ENCODE assay signal across 8 cellular contexts in genomic region chr14:94026886-94027469, GRCh38. TPM values are rescaled to one million over a fixed set of nuclear protein-coding genes. Genes with fewer than 3 reads are reported as not detected.
DNase-seq lines count a peak whose midpoint lies in the region; ATAC-seq, FAIRE-seq and TF ChIP-seq lines count a peak whose summit lies in the region.

No MANE protein-coding gene starts in this region.

- H3K4me3 ChIP-seq in ascending aorta, result peak overlapping the region; percentile 79 to 89
- H3K4me3 ChIP-seq in HepG2 (replicated peaks in 1 of 3; ENCODE audit: insufficient read depth in 1 of 3, low read depth in 2 of 3, low read length in 3 of 3), result peak overlapping the region; percentile 58 to 71 (median 68)
- H3K4me3 ChIP-seq in suprapubic skin, result peak overlapping the region; percentile 69

- no peaks in the 10 kb centered on the region for H3K27me3 Mint-ChIP-seq in activated CD4-positive, alpha-beta T cell treated with anti-CD3 and anti-CD28 coated beads for 36 hours

- no peak for DNase-seq in activated CD4-positive, alpha-beta T cell treated with anti-CD3 and anti-CD28 coated beads for 36 hours
- DNase-seq in activated CD4-positive, alpha-beta T cell treated with anti-CD3 and anti-CD28 coated beads, Interleukin-2, amount 50 U/mL, for 4 hours, result no peak
- DNase-seq in ascending aorta (ENCODE audit: low spot score in 2 of 2) (no peak), HepG2 (ENCODE audit: low spot score) (no peak), suprapubic skin (ENCODE audit: low spot score in 2 of 2) (no peak), KG1 (lab: John Stamatoyannopoulos, UW) (no peak), SHP77 (lab: John Stamatoyannopoulos, UW) (no peak), kidney tubule cell (ENCODE audit: low spot score) (no peak)

- H3K9me3 ChIP-seq in ascending aorta, result no peaks in the 10 kb centered on the region
- no peaks in the 10 kb centered on the region for H3K9me3 ChIP-seq in HepG2 (ENCODE audit: low read length)
- no peaks in the 10 kb centered on the region for H3K9me3 ChIP-seq in suprapubic skin

- ATAC-seq in activated CD4-positive, alpha-beta T cell treated with anti-CD3 and anti-CD28 coated beads for 36 hours, result no peak
- no peak for ATAC-seq in HepG2

- peak overlapping the region; percentile 37 for H3K4me3 Mint-ChIP-seq in activated CD4-positive, alpha-beta T cell treated with anti-CD3 and anti-CD28 coated beads for 36 hours

- peak overlapping the region; percentile 73 for H3K4me2 ChIP-seq in HepG2 (ENCODE audit: low read depth, low read length)

- H3K27me3 ChIP-seq in ascending aorta (no peaks in the 10 kb centered on the region), HepG2 (ENCODE audit: control insufficient read depth in 1 of 2, insufficient read depth in 2 of 2, low read length in 2 of 2) (no peaks in the 10 kb centered on the region), suprapubic skin (no peaks in the 10 kb centered on the region)

- TF ChIP-seq RAD21 in HepG2 (CRISPR knock-in tag; IDR thresholded peaks at IDR 0.05), result no peak

- FAIRE-seq in HepG2 (lab: Jason Lieb, UNC), result no peak

- 45% methylated on average over 8 of the region's 17 CpGs for WGBS in HepG2 (ENCODE audit: low lambda C conversion rate)
- WGBS in suprapubic skin, result 94% methylated on average over 3 of the region's 17 CpGs

- peak overlapping the region; percentile 61; the same call in 1 of the 2 replicates for H3K9ac ChIP-seq in HepG2 (ENCODE audit: insufficient read depth, low read depth, low read length)

- no peaks in the 10 kb centered on the region for H3K36me3 Mint-ChIP-seq in activated CD4-positive, alpha-beta T cell treated with anti-CD3 and anti-CD28 coated beads for 36 hours (ENCODE audit: low read depth)

- no TSS peak for BruUV-seq in HepG2 (replicated peaks; lab: Mats Ljungman, UMichigan)

- CTCF ChIA-PET in activated CD4-positive, alpha-beta T cell treated with anti-CD3 and anti-CD28 coated beads for 36 hours (lab: Charles Lee), result interaction anchor here (1.2 to 2.5 kb wide), 4 partner anchors 9 to 87 kb away, joined by 3 to 25 read pairs (median 6); no protein-coding TSS in a partner anchor
- CTCF ChIA-PET in HepG2 (lab: Yijun Ruan, JAX; ENCODE audit: low intra/inter-chr PET ratio, low total read pairs), result no interaction called here

- H3K79me2 ChIP-seq in HepG2 (ENCODE audit: insufficient read depth, low read length), result peaks cover 2% of the 10 kb centered on the region

- no peak overlapping the region for H3K27ac Mint-ChIP-seq in activated CD4-positive, alpha-beta T cell treated with anti-CD3 and anti-CD28 coated beads for 36 hours

- in situ Hi-C loops in HepG2 (cut with HindIII; ENCODE audit: extremely low pct_ligation_motif_present, low pct_unique_long_range_greater_than_20kb), result no loop called here

- no peak for TF ChIP-seq EP300 in HepG2 (IDR thresholded peaks at IDR 0.05; ENCODE audit: low read depth in 2 of 2, low read length in 2 of 2)
- TF ChIP-seq EP300 in HepG2 (CRISPR knock-in tag; IDR thresholded peaks at IDR 0.05; ENCODE audit: borderline replicate concordance), result no peak
- no peak for TF ChIP-seq EP300 in suprapubic skin (IDR thresholded peaks at IDR 0.05)

- intact Hi-C loops in activated CD4-positive, alpha-beta T cell treated with anti-CD3 and anti-CD28 coated beads for 36 hours (cut with DNase I, micrococcal nuclease), result loop anchor here (1.0 to 2.0 kb wide), 7 partner anchors 49 to 154 kb away; partner anchors contain the start of genes DDX24 (in 2 of the 2), IFI27L1 (in 2 of the 2) and PPP4R4 (in 1 of the 2)
- intact Hi-C loops in ascending aorta (cut with DNase I), result loop anchor here (1.0 to 10.0 kb wide), 4 partner anchors 53 to 252 kb away; partner anchors contain the start of genes IFI27L2 and PPP4R4
- intact Hi-C loops in HepG2 (cut with micrococcal nuclease; ENCODE audit: unreplicated experiment), result no loop called here

- POLR2A ChIA-PET in activated CD4-positive, alpha-beta T cell treated with anti-CD3 and anti-CD28 coated beads for 36 hours (lab: Charles Lee), result no interaction called here
- POLR2A ChIA-PET in HepG2 (lab: Yijun Ruan, JAX), result interaction anchor here (1.1 to 1.6 kb wide), 5 partner anchors 9 to 266 kb away, joined by 3 to 7 read pairs (median 4); partner anchors contain the start of gene SERPINA10

- no peaks in the 10 kb centered on the region for H3K9me3 Mint-ChIP-seq in activated CD4-positive, alpha-beta T cell treated with anti-CD3 and anti-CD28 coated beads for 36 hours (ENCODE audit: low read depth)

- H3K27ac ChIP-seq in ascending aorta, result no peak overlapping the region
- no peak overlapping the region for H3K27ac ChIP-seq in HepG2 (ENCODE audit: extremely low read length, insufficient read depth, low read length)
- H3K27ac ChIP-seq in suprapubic skin, result no peak overlapping the region

- no peak for TF ChIP-seq CTCF in ascending aorta (IDR thresholded peaks at IDR 0.05)
- no peak for TF ChIP-seq CTCF in HepG2 (CRISPR knock-in tag; IDR thresholded peaks at IDR 0.05)
- no peak for TF ChIP-seq CTCF in suprapubic skin (IDR thresholded peaks at IDR 0.05)

- H4K20me1 ChIP-seq in HepG2 (ENCODE audit: insufficient read depth, low read length), result no peaks in the 10 kb centered on the region

- TF ChIP-seq POLR2A in HepG2 (IDR thresholded peaks at IDR 0.05; ENCODE audit: insufficient read depth in 1 of 2, low read depth in 2 of 2, low read length in 2 of 2) (no peak), suprapubic skin (IDR thresholded peaks at IDR 0.05) (no peak)

- peaks cover 0 to 3% of the 10 kb centered on the region in 2 donors for H3K4me1 ChIP-seq in ascending aorta
- H3K4me1 ChIP-seq in HepG2 (ENCODE audit: insufficient read depth, low read length), result peaks cover 59% of the 10 kb centered on the region
- peaks cover 14% of the 10 kb centered on the region for H3K4me1 ChIP-seq in suprapubic skin

- no peak overlapping the region for H2AFZ ChIP-seq in HepG2 (ENCODE audit: low read length)

- H3K4me1 Mint-ChIP-seq in activated CD4-positive, alpha-beta T cell treated with anti-CD3 and anti-CD28 coated beads for 36 hours, result peaks cover 26% of the 10 kb centered on the region

- H3K36me3 ChIP-seq in ascending aorta (no peaks in the 10 kb centered on the region), HepG2 (replicated peaks in 1 of 2; ENCODE audit: control insufficient read depth in 1 of 2, insufficient read depth in 2 of 2, low read length in 2 of 2) (no peaks in the 10 kb centered on the region), suprapubic skin (no peaks in the 10 kb centered on the region)

RNA-seq across cellular contexts. Expression of gene OTUB2, which starts 0.8 kb away (rescaled TPM):
- total RNA-seq in activated CD4-positive, alpha-beta T cell treated with anti-CD3 and anti-CD28 coated beads for 36 hours, result under 1 TPM; 0.75 to 0.93 TPM
- total RNA-seq in ascending aorta, result 0.21 TPM
- 2.2 and 2.4 TPM in 2 replicates for total RNA-seq in HepG2 (2016; rRNA removed; fragmentation: Illumina TruSeq; extraction: Trizol)
- total RNA-seq in HepG2 (2016; cell fraction: cytosol; rRNA removed; fragmentation: Illumina TruSeq; extraction: Trizol; ENCODE audit: low read depth), result 0.30 and 0.44 TPM in 2 replicates
- 1.8 and 1.9 TPM in 2 replicates for total RNA-seq in HepG2 (2016; cell fraction: insoluble cytoplasmic fraction; rRNA removed; fragmentation: Illumina TruSeq; extraction: Trizol)
- total RNA-seq in HepG2 (2016; cell fraction: membrane; rRNA removed; fragmentation: Illumina TruSeq; extraction: Trizol), result 1.2 and 1.4 TPM in 2 replicates
- 2.6 and 3.1 TPM in 2 replicates for total RNA-seq in HepG2 (2016; cell fraction: nucleus; rRNA removed; fragmentation: Illumina TruSeq; extraction: Trizol)
- 2.4 and 3.0 TPM in 2 replicates for polyA plus RNA-seq in HepG2 (2011; rRNA removed)
- polyA plus RNA-seq in HepG2 (2011; cell fraction: cytosol; rRNA removed), result 2.3 and 2.6 TPM in 2 replicates
- 3.9 and 4.1 TPM in 2 replicates for polyA plus RNA-seq in HepG2 (2011; cell fraction: nucleus; rRNA removed)
- 1.4 and 1.9 TPM in 2 replicates for polyA plus RNA-seq in HepG2 (2012)
- polyA plus RNA-seq in HepG2 (2016; cell fraction: cytosol; fragmentation: Illumina TruSeq; extraction: Trizol; ENCODE audit: low read depth), result 0.21 and 0.70 TPM in 2 replicates
- polyA plus RNA-seq in HepG2 (2016; cell fraction: insoluble cytoplasmic fraction; fragmentation: Illumina TruSeq; extraction: Trizol; ENCODE audit: low read depth), result 2.0 and 2.3 TPM in 2 replicates
- polyA plus RNA-seq in HepG2 (2016; cell fraction: membrane; fragmentation: Illumina TruSeq; extraction: Trizol; ENCODE audit: low read depth), result 0.58 and 1.0 TPM in 2 replicates
- 2.1 and 2.3 TPM in 2 replicates for polyA plus RNA-seq in HepG2 (2016; cell fraction: nucleus; fragmentation: Illumina TruSeq; extraction: Trizol; ENCODE audit: insufficient read depth, low read depth)
- polyA minus RNA-seq in HepG2 (2011; rRNA and poly(A)+ RNA removed; ENCODE audit: low replicate concordance), result 0.49 and 8.2 TPM in 2 replicates
- polyA minus RNA-seq in HepG2 (2011; cell fraction: cytosol; rRNA and poly(A)+ RNA removed), result 3.3 and 4.7 TPM in 2 replicates
- polyA minus RNA-seq in HepG2 (2011; cell fraction: nucleus; rRNA and poly(A)+ RNA removed), result 10.0 and 11.3 TPM in 2 replicates
- 10 to 100 TPM in 3 of 4 donors, 1 to 10 TPM in 1; 7.2 to 35.5 (median 14.3) TPM for total RNA-seq in suprapubic skin

RNA-seq across cellular contexts. Expression of gene CCDC197, which starts 29.9 kb away (rescaled TPM):
- under 1 TPM; 0.34 to 0.53 TPM for total RNA-seq in activated CD4-positive, alpha-beta T cell treated with anti-CD3 and anti-CD28 coated beads for 36 hours
- total RNA-seq in ascending aorta (not detected), HepG2 (2016; rRNA removed; fragmentation: Illumina TruSeq; extraction: Trizol) (0.11 TPM in 1 of 2 replicates, not detected in the other), suprapubic skin (not detected)
- not detected in 2 replicates for total RNA-seq in HepG2 (2016; cell fraction: cytosol; rRNA removed; fragmentation: Illumina TruSeq; extraction: Trizol; ENCODE audit: low read depth)
- not detected in 2 replicates for total RNA-seq in HepG2 (2016; cell fraction: insoluble cytoplasmic fraction; rRNA removed; fragmentation: Illumina TruSeq; extraction: Trizol)
- total RNA-seq in HepG2 (2016; cell fraction: membrane; rRNA removed; fragmentation: Illumina TruSeq; extraction: Trizol), result not detected in 2 replicates
- total RNA-seq in HepG2 (2016; cell fraction: nucleus; rRNA removed; fragmentation: Illumina TruSeq; extraction: Trizol), result not detected in 2 replicates
- polyA plus RNA-seq in HepG2 (2011; rRNA removed), result 0.13 TPM in 1 of 2 replicates, not detected in the other
- polyA plus RNA-seq in HepG2 (2011; cell fraction: cytosol; rRNA removed), result not detected in 2 replicates
- 0.17 TPM in 1 of 2 replicates, not detected in the other for polyA plus RNA-seq in HepG2 (2011; cell fraction: nucleus; rRNA removed)
- 0.11 TPM in 1 of 2 replicates, not detected in the other for polyA plus RNA-seq in HepG2 (2012)
- polyA plus RNA-seq in HepG2 (2016; cell fraction: cytosol; fragmentation: Illumina TruSeq; extraction: Trizol; ENCODE audit: low read depth), result not detected in 2 replicates
- polyA plus RNA-seq in HepG2 (2016; cell fraction: insoluble cytoplasmic fraction; fragmentation: Illumina TruSeq; extraction: Trizol; ENCODE audit: low read depth), result not detected in 2 replicates
- polyA plus RNA-seq in HepG2 (2016; cell fraction: membrane; fragmentation: Illumina TruSeq; extraction: Trizol; ENCODE audit: low read depth), result 0.16 TPM in 1 of 2 replicates, not detected in the other
- 0.33 TPM in 1 of 2 replicates, not detected in the other for polyA plus RNA-seq in HepG2 (2016; cell fraction: nucleus; fragmentation: Illumina TruSeq; extraction: Trizol; ENCODE audit: insufficient read depth, low read depth)
- 0.20 TPM in 1 of 2 replicates, not detected in the other for polyA minus RNA-seq in HepG2 (2011; rRNA and poly(A)+ RNA removed; ENCODE audit: low replicate concordance)
- polyA minus RNA-seq in HepG2 (2011; cell fraction: cytosol; rRNA and poly(A)+ RNA removed), result not detected in 2 replicates
- polyA minus RNA-seq in HepG2 (2011; cell fraction: nucleus; rRNA and poly(A)+ RNA removed), result not detected in 2 replicates

RNA-seq across cellular contexts. Expression of gene ASB2, which starts 50.6 kb away (rescaled TPM):
- 10 to 100 TPM; 24.8 to 25.5 TPM for total RNA-seq in activated CD4-positive, alpha-beta T cell treated with anti-CD3 and anti-CD28 coated beads for 36 hours
- total RNA-seq in ascending aorta (58.6 TPM), HepG2 (2016; rRNA removed; fragmentation: Illumina TruSeq; extraction: Trizol) (0.46 and 0.82 TPM in 2 replicates), suprapubic skin (1 to 10 TPM in 2 of 4 donors, under 1 TPM in 2; 0.79 to 2.5 (median 0.95) TPM)
- 0.26 and 0.40 TPM in 2 replicates for total RNA-seq in HepG2 (2016; cell fraction: cytosol; rRNA removed; fragmentation: Illumina TruSeq; extraction: Trizol; ENCODE audit: low read depth)
- total RNA-seq in HepG2 (2016; cell fraction: insoluble cytoplasmic fraction; rRNA removed; fragmentation: Illumina TruSeq; extraction: Trizol), result 0.62 and 0.93 TPM in 2 replicates
- total RNA-seq in HepG2 (2016; cell fraction: membrane; rRNA removed; fragmentation: Illumina TruSeq; extraction: Trizol), result 0.37 and 0.83 TPM in 2 replicates
- total RNA-seq in HepG2 (2016; cell fraction: nucleus; rRNA removed; fragmentation: Illumina TruSeq; extraction: Trizol), result 1.1 and 1.3 TPM in 2 replicates
- 4.1 and 4.5 TPM in 2 replicates for polyA plus RNA-seq in HepG2 (2011; rRNA removed)
- 4.5 and 6.1 TPM in 2 replicates for polyA plus RNA-seq in HepG2 (2011; cell fraction: cytosol; rRNA removed)
- 9.6 and 13.9 TPM in 2 replicates for polyA plus RNA-seq in HepG2 (2011; cell fraction: nucleus; rRNA removed)
- 0.48 and 0.80 TPM in 2 replicates for polyA plus RNA-seq in HepG2 (2012)
- 0.21 and 0.37 TPM in 2 replicates for polyA plus RNA-seq in HepG2 (2016; cell fraction: cytosol; fragmentation: Illumina TruSeq; extraction: Trizol; ENCODE audit: low read depth)
- polyA plus RNA-seq in HepG2 (2016; cell fraction: insoluble cytoplasmic fraction; fragmentation: Illumina TruSeq; extraction: Trizol; ENCODE audit: low read depth), result 0.58 and 0.71 TPM in 2 replicates
- polyA plus RNA-seq in HepG2 (2016; cell fraction: membrane; fragmentation: Illumina TruSeq; extraction: Trizol; ENCODE audit: low read depth), result 0.35 and 0.43 TPM in 2 replicates
- polyA plus RNA-seq in HepG2 (2016; cell fraction: nucleus; fragmentation: Illumina TruSeq; extraction: Trizol; ENCODE audit: insufficient read depth, low read depth), result 1.0 and 1.6 TPM in 2 replicates
- polyA minus RNA-seq in HepG2 (2011; rRNA and poly(A)+ RNA removed; ENCODE audit: low replicate concordance), result 14.4 TPM in 1 of 2 replicates, not detected in the other
- polyA minus RNA-seq in HepG2 (2011; cell fraction: cytosol; rRNA and poly(A)+ RNA removed), result 3.1 and 3.4 TPM in 2 replicates
- 3.7 and 6.6 TPM in 2 replicates for polyA minus RNA-seq in HepG2 (2011; cell fraction: nucleus; rRNA and poly(A)+ RNA removed)

RNA-seq across cellular contexts. Expression of gene DDX24, which starts 54.0 kb away (rescaled TPM):
- total RNA-seq in activated CD4-positive, alpha-beta T cell treated with anti-CD3 and anti-CD28 coated beads for 36 hours, result 100 to 1,000 TPM; 259 to 390 TPM
- total RNA-seq in ascending aorta (104 TPM), HepG2 (2016; rRNA removed; fragmentation: Illumina TruSeq; extraction: Trizol) (149 and 215 TPM in 2 replicates), suprapubic skin (100 to 1,000 TPM; 107 to 134 (median 108) TPM)
- total RNA-seq in HepG2 (2016; cell fraction: cytosol; rRNA removed; fragmentation: Illumina TruSeq; extraction: Trizol; ENCODE audit: low read depth), result 8.8 and 12.3 TPM in 2 replicates
- total RNA-seq in HepG2 (2016; cell fraction: insoluble cytoplasmic fraction; rRNA removed; fragmentation: Illumina TruSeq; extraction: Trizol), result 152 and 207 TPM in 2 replicates
- 25.6 and 27.8 TPM in 2 replicates for total RNA-seq in HepG2 (2016; cell fraction: membrane; rRNA removed; fragmentation: Illumina TruSeq; extraction: Trizol)
- 84.5 and 106 TPM in 2 replicates for total RNA-seq in HepG2 (2016; cell fraction: nucleus; rRNA removed; fragmentation: Illumina TruSeq; extraction: Trizol)
- polyA plus RNA-seq in HepG2 (2011; rRNA removed), result 62.3 and 67.3 TPM in 2 replicates
- polyA plus RNA-seq in HepG2 (2011; cell fraction: cytosol; rRNA removed), result 38.2 and 50.1 TPM in 2 replicates
- 56.2 and 66.5 TPM in 2 replicates for polyA plus RNA-seq in HepG2 (2011; cell fraction: nucleus; rRNA removed)
- 86.8 and 88.0 TPM in 2 replicates for polyA plus RNA-seq in HepG2 (2012)
- 5.2 and 6.0 TPM in 2 replicates for polyA plus RNA-seq in HepG2 (2016; cell fraction: cytosol; fragmentation: Illumina TruSeq; extraction: Trizol; ENCODE audit: low read depth)
- polyA plus RNA-seq in HepG2 (2016; cell fraction: insoluble cytoplasmic fraction; fragmentation: Illumina TruSeq; extraction: Trizol; ENCODE audit: low read depth), result 160 and 163 TPM in 2 replicates
- 12.6 and 13.0 TPM in 2 replicates for polyA plus RNA-seq in HepG2 (2016; cell fraction: membrane; fragmentation: Illumina TruSeq; extraction: Trizol; ENCODE audit: low read depth)
- 104 and 108 TPM in 2 replicates for polyA plus RNA-seq in HepG2 (2016; cell fraction: nucleus; fragmentation: Illumina TruSeq; extraction: Trizol; ENCODE audit: insufficient read depth, low read depth)
- 50.1 and 167 TPM in 2 replicates for polyA minus RNA-seq in HepG2 (2011; rRNA and poly(A)+ RNA removed; ENCODE audit: low replicate concordance)
- polyA minus RNA-seq in HepG2 (2011; cell fraction: cytosol; rRNA and poly(A)+ RNA removed), result 37.3 and 43.9 TPM in 2 replicates
- polyA minus RNA-seq in HepG2 (2011; cell fraction: nucleus; rRNA and poly(A)+ RNA removed), result 50.2 and 79.2 TPM in 2 replicates

RNA-seq across cellular contexts. Expression of gene IFI27L1, which starts 54.1 kb away (rescaled TPM):
- total RNA-seq in activated CD4-positive, alpha-beta T cell treated with anti-CD3 and anti-CD28 coated beads for 36 hours, result 10 to 100 TPM; 22.3 to 27.1 TPM
- total RNA-seq in ascending aorta (not detected), HepG2 (2016; rRNA removed; fragmentation: Illumina TruSeq; extraction: Trizol) (19.0 and 19.3 TPM in 2 replicates), suprapubic skin (10 to 100 TPM in 1 of 4 donors, 1 to 10 TPM in 3; 7.2 to 11.4 (median 9.3) TPM)
- 6.4 and 9.9 TPM in 2 replicates for total RNA-seq in HepG2 (2016; cell fraction: cytosol; rRNA removed; fragmentation: Illumina TruSeq; extraction: Trizol; ENCODE audit: low read depth)
- total RNA-seq in HepG2 (2016; cell fraction: insoluble cytoplasmic fraction; rRNA removed; fragmentation: Illumina TruSeq; extraction: Trizol), result 18.3 and 20.8 TPM in 2 replicates
- total RNA-seq in HepG2 (2016; cell fraction: membrane; rRNA removed; fragmentation: Illumina TruSeq; extraction: Trizol), result 10.0 and 10.1 TPM in 2 replicates
- total RNA-seq in HepG2 (2016; cell fraction: nucleus; rRNA removed; fragmentation: Illumina TruSeq; extraction: Trizol), result 14.3 and 16.2 TPM in 2 replicates
- 9.6 and 11.9 TPM in 2 replicates for polyA plus RNA-seq in HepG2 (2011; rRNA removed)
- polyA plus RNA-seq in HepG2 (2011; cell fraction: cytosol; rRNA removed), result 14.3 and 18.1 TPM in 2 replicates
- polyA plus RNA-seq in HepG2 (2011; cell fraction: nucleus; rRNA removed), result 13.5 TPM in 2 replicates
- polyA plus RNA-seq in HepG2 (2012), result 8.0 and 11.2 TPM in 2 replicates
- 5.6 and 7.8 TPM in 2 replicates for polyA plus RNA-seq in HepG2 (2016; cell fraction: cytosol; fragmentation: Illumina TruSeq; extraction: Trizol; ENCODE audit: low read depth)
- polyA plus RNA-seq in HepG2 (2016; cell fraction: insoluble cytoplasmic fraction; fragmentation: Illumina TruSeq; extraction: Trizol; ENCODE audit: low read depth), result 12.7 and 14.3 TPM in 2 replicates
- 5.7 and 8.7 TPM in 2 replicates for polyA plus RNA-seq in HepG2 (2016; cell fraction: membrane; fragmentation: Illumina TruSeq; extraction: Trizol; ENCODE audit: low read depth)
- polyA plus RNA-seq in HepG2 (2016; cell fraction: nucleus; fragmentation: Illumina TruSeq; extraction: Trizol; ENCODE audit: insufficient read depth, low read depth), result 26.6 and 29.4 TPM in 2 replicates
- 5.1 and 14.3 TPM in 2 replicates for polyA minus RNA-seq in HepG2 (2011; rRNA and poly(A)+ RNA removed; ENCODE audit: low replicate concordance)
- 2.7 and 3.1 TPM in 2 replicates for polyA minus RNA-seq in HepG2 (2011; cell fraction: cytosol; rRNA and poly(A)+ RNA removed)
- 5.5 and 8.3 TPM in 2 replicates for polyA minus RNA-seq in HepG2 (2011; cell fraction: nucleus; rRNA and poly(A)+ RNA removed)

Comparison
In these comparisons a context has a peak if more than half of its experiments do, and no peak if none do; other contexts are left out.
1. RNA of gene ASB2, which starts 50.6 kb away (total RNA-seq): 58.6 TPM in ascending aorta (single experiment) and 24.8 to 25.5 TPM in activated CD4-positive, alpha-beta T cell treated with anti-CD3 and anti-CD28 coated beads for 36 hours; 0.79 to 2.5 TPM in suprapubic skin and 0.26 to 1.3 TPM in HepG2; every median in the first group is over 4 times any median in the second.
2. Peak in every context shown above with its lines, with median percentiles within 50 percentile points of each other: H3K4me3 ChIP-seq.